9 cellular contexts compared by ENCODE assay signal in genomic region chr9:137052998-137053943, GRCh38. TPM values are rescaled to one million over a fixed set of nuclear protein-coding genes. Genes with fewer than 3 reads are reported as not detected.
A peak's percentile ranks its signal among the peaks of the same experiment; 100 is the strongest.
DNase-seq lines count a peak whose midpoint lies in the region; ATAC-seq and TF ChIP-seq lines count a peak whose summit lies in the region.
"Had no signal": no experiment of that assay in that cellular context is flagged by ENCODE, and none has a peak within 500 bp of the region (broad histone marks: within the 10 kb centered on the region; RNA-seq: fewer than 3 reads in every experiment).

No MANE protein-coding gene starts in this region.

- no peaks in the 10 kb centered on the region for H3K9me3 Mint-ChIP-seq in activated naive CD4-positive, alpha-beta T cell treated with anti-CD3 and anti-CD28 coated beads, Interleukin-2, amount 50 U/mL, for 72 hours

- H3K27ac ChIP-seq in PC-9, result no peak overlapping the region
- H3K27ac ChIP-seq in esophagus squamous epithelium, result peak overlapping the region in 2 of 4 donors; percentile 17 to 58
- H3K27ac ChIP-seq in neuronal stem cell (replicated peaks; ENCODE audit: low read length), result no peak overlapping the region
- H3K27ac ChIP-seq in osteoblast (ENCODE audit: low read depth, low read length), result no peak overlapping the region

- H3K23ac ChIP-seq in neuronal stem cell (ENCODE audit: low read depth, low read length, poor library complexity), result peak overlapping the region; percentile 89

- H2AFZ ChIP-seq in PC-9 (no peak overlapping the region; the same call in 1 of the 2 replicates), neuronal stem cell (ENCODE audit: low read length) (peak overlapping the region; percentile 17), osteoblast (ENCODE audit: low read length) (no peak overlapping the region)

- H2BK15ac ChIP-seq in neuronal stem cell (ENCODE audit: low read length), result no peak overlapping the region

- no peak for TF ChIP-seq CTCF in PC-9 (conservative IDR thresholded peaks at IDR 0.05)
- no peak for TF ChIP-seq CTCF in esophagus squamous epithelium (IDR thresholded peaks at IDR 0.05)
- no peak for TF ChIP-seq CTCF in osteoblast (IDR thresholded peaks at IDR 0.05; ENCODE audit: extremely low read depth, low read depth, low read length)

- peaks cover under 1% of the 10 kb centered on the region; the same call in 1 of the 2 replicates for H3F3A ChIP-seq in PC-9 (ENCODE audit: insufficient read depth, low read depth)

- H3K9me3 ChIP-seq in PC-9 (ENCODE audit: insufficient read depth, low read depth) (no peaks in the 10 kb centered on the region), esophagus squamous epithelium (no peaks in the 10 kb centered on the region), neuronal stem cell (replicated peaks in 1 of 2; ENCODE audit: control insufficient read depth in 2 of 2, insufficient read depth in 1 of 2, low read depth in 1 of 2, low read length in 2 of 2) (peaks cover 0 to 1% of the 10 kb centered on the region in 2 donors), osteoblast (ENCODE audit: low read depth, low read length) (no peaks in the 10 kb centered on the region)

- no peak overlapping the region for H3K9ac ChIP-seq in neuronal stem cell (ENCODE audit: low read depth, low read length, poor library complexity)

- no peaks in the 10 kb centered on the region for H3K4me1 ChIP-seq in PC-9 (replicated peaks; ENCODE audit: insufficient read depth)
- peaks cover 33 to 71% (median 41%) of the 10 kb centered on the region in 3 donors for H3K4me1 ChIP-seq in esophagus squamous epithelium
- peaks cover 8 to 13% of the 10 kb centered on the region in 2 donors for H3K4me1 ChIP-seq in neuronal stem cell (ENCODE audit: control insufficient read depth in 2 of 2, insufficient read depth in 1 of 2, low read depth in 1 of 2, low read length in 2 of 2)
- H3K4me1 ChIP-seq in osteoblast (ENCODE audit: insufficient read depth, low read length), result no peaks in the 10 kb centered on the region

- CTCF ChIA-PET in PC-9 (lab: Charles Lee), result interaction anchor here (0.7 to 0.8 kb wide), 2 partner anchors 14 to 172 kb away, joined by 3 read pairs; partner anchors contain the start of gene CYSRT1

- peak; percentile 69 for DNase-seq in COLO668 (lab: John Stamatoyannopoulos, UW; ENCODE audit: unreplicated experiment)
- peak in 1 of 2 experiments; percentile 13 for DNase-seq in PC-9
- DNase-seq in esophagus squamous epithelium (lab: John Stamatoyannopoulos, UW), result no peak
- DNase-seq in neuronal stem cell (ENCODE audit: low spot score), result no peak
- DNase-seq in osteoblast (ENCODE audit: insufficient read length, low spot score, missing footprints), result no peak
- DNase-seq in NK-92 (lab: John Stamatoyannopoulos, UW; ENCODE audit: unreplicated experiment), result no peak
- DNase-seq in activated naive CD4-positive, alpha-beta T cell treated with anti-CD3 and anti-CD28 coated beads, Interleukin-2, amount 50 U/mL, for 72 hours (ENCODE audit: low spot score in 2 of 2), result no peak

- peak overlapping the region; percentile 9 for H4K8ac ChIP-seq in neuronal stem cell (ENCODE audit: low read depth, low read length)

- no peak for ATAC-seq in activated naive CD4-positive, alpha-beta T cell treated with anti-CD3 and anti-CD28 coated beads, Interleukin-2, amount 50 U/mL, for 72 hours
- no peak for ATAC-seq in HG03039 (IDR thresholded peaks at IDR 0.05; ENCODE audit: unreplicated experiment)

- BruUV-seq in PC-9 (replicated peaks; lab: Mats Ljungman, UMichigan), result no TSS peak

- peak overlapping the region; percentile 80 for H3K18ac ChIP-seq in neuronal stem cell (ENCODE audit: low read length)

- no peak for TF ChIP-seq POLR2A in esophagus squamous epithelium (IDR thresholded peaks at IDR 0.05)

- no peak overlapping the region for H3K4ac ChIP-seq in neuronal stem cell (ENCODE audit: low read length)

- POLR2A ChIA-PET in PC-9 (lab: Charles Lee; ENCODE audit: unreplicated experiment), result interaction anchor here (0.7 kb wide), 1 partner anchor 371 kb away, joined by 3 read pairs; no protein-coding TSS in a partner anchor

- H3K36me3 Mint-ChIP-seq in activated naive CD4-positive, alpha-beta T cell treated with anti-CD3 and anti-CD28 coated beads, Interleukin-2, amount 50 U/mL, for 72 hours, result no peaks in the 10 kb centered on the region

- no peaks in the 10 kb centered on the region for H3K9me2 ChIP-seq in PC-9 (ENCODE audit: insufficient read depth)

- H3K4me2 ChIP-seq in PC-9 (peak overlapping the region; percentile 84), neuronal stem cell (ENCODE audit: insufficient read depth, low read length, poor library complexity, severe bottlenecking) (peak overlapping the region; percentile 57), osteoblast (ENCODE audit: insufficient read depth, low read length) (no peak overlapping the region)

- peak overlapping the region; percentile 56 for H2BK120ac ChIP-seq in neuronal stem cell (ENCODE audit: low read depth, low read length)

- no peaks in the 10 kb centered on the region for H4K20me1 ChIP-seq in PC-9 (ENCODE audit: insufficient read depth)
- H4K20me1 ChIP-seq in osteoblast (ENCODE audit: insufficient read depth, low read length), result peaks cover 5% of the 10 kb centered on the region

- H3K79me1 ChIP-seq in neuronal stem cell (ENCODE audit: low read depth, low read length), result no peaks in the 10 kb centered on the region

- H4K91ac ChIP-seq in neuronal stem cell (ENCODE audit: low read depth, low read length, poor library complexity), result no peak overlapping the region

- H3K79me2 ChIP-seq in PC-9 (ENCODE audit: low read depth) (no peaks in the 10 kb centered on the region), osteoblast (ENCODE audit: insufficient read depth, low read length) (no peaks in the 10 kb centered on the region)

- peak overlapping the region; percentile 71 for H3K14ac ChIP-seq in neuronal stem cell (ENCODE audit: low read length)

- H3K27me3 ChIP-seq in PC-9 (ENCODE audit: insufficient read depth, low read depth) (peaks cover 6% of the 10 kb centered on the region), esophagus squamous epithelium (peaks cover 0 to 75% (median 14%) of the 10 kb centered on the region in 4 donors), neuronal stem cell (ENCODE audit: control insufficient read depth in 3 of 3, insufficient read depth in 3 of 3, low read depth in 1 of 3, low read length in 3 of 3) (peaks cover 23 to 90% (median 74%) of the 10 kb centered on the region in 3 experiments), osteoblast (ENCODE audit: insufficient read depth, low read length) (peaks cover 54% of the 10 kb centered on the region)

- H3K36me3 ChIP-seq in PC-9 (ENCODE audit: low read depth), result no peaks in the 10 kb centered on the region
- no peaks in the 10 kb centered on the region for H3K36me3 ChIP-seq in esophagus squamous epithelium
- no peaks in the 10 kb centered on the region for H3K36me3 ChIP-seq in neuronal stem cell (replicated peaks in 1 of 2; ENCODE audit: control insufficient read depth in 2 of 2, insufficient read depth in 2 of 2, low read length in 2 of 2)
- H3K36me3 ChIP-seq in osteoblast (ENCODE audit: insufficient read depth, low read length), result no peaks in the 10 kb centered on the region

- peak overlapping the region; percentile 53 for H2BK5ac ChIP-seq in neuronal stem cell (ENCODE audit: low read length)

- WGBS in esophagus squamous epithelium, 2 donors, result 72% methylated on average over 8 of the region's 71 CpGs; no CpG with 5 or more reads in 1 of the 2 donors
- WGBS in neuronal stem cell (ENCODE audit: extremely low coverage in 2 of 2, insufficient read length in 2 of 2, insufficient replicate concordance in 1 of 2), 2 donors, result no CpG with 5 or more reads among the region's 71 CpGs

- intact Hi-C loops in PC-9 (cut with micrococcal nuclease; ENCODE audit: unreplicated experiment), result no loop called here
- intact Hi-C loops in esophagus squamous epithelium (cut with DNase I), result no loop called here

- peak overlapping the region; percentile 56 for H2AK5ac ChIP-seq in neuronal stem cell (ENCODE audit: low read depth, low read length)

- H2BK12ac ChIP-seq in neuronal stem cell (ENCODE audit: low read length), result no peak overlapping the region

- H3K4me3 ChIP-seq in PC-9, result peak overlapping the region; percentile 62; the same call in 1 of the 2 replicates
- H3K4me3 ChIP-seq in esophagus squamous epithelium, result peak overlapping the region; percentile 41 to 70 (median 51)
- H3K4me3 ChIP-seq in neuronal stem cell (ENCODE audit: low read length in 2 of 2), result peak overlapping the region in 1 of 2 donors; percentile 67
- no peak overlapping the region for H3K4me3 ChIP-seq in osteoblast (ENCODE audit: insufficient read depth, low read length)

- no peak overlapping the region for H3K27ac Mint-ChIP-seq in activated naive CD4-positive, alpha-beta T cell treated with anti-CD3 and anti-CD28 coated beads, Interleukin-2, amount 50 U/mL, for 72 hours

RNA-seq across cellular contexts. Expression of gene ENTPD2, which starts 0.6 kb away (rescaled TPM):
- total RNA-seq in PC-9 (2021), result 9.0 and 14.1 TPM in 2 replicates
- 1 to 10 TPM in 2 of 4 donors, under 1 TPM in 2; 0.47 to 1.3 (median 0.86) TPM for total RNA-seq in esophagus squamous epithelium
- polyA plus RNA-seq in neuronal stem cell (2013, experiment 1 of 2), result 0.01 TPM
- polyA plus RNA-seq in neuronal stem cell (2013, experiment 2 of 2), result not detected
- total RNA-seq in osteoblast, result not detected in 2 replicates
- total RNA-seq in activated naive CD4-positive, alpha-beta T cell treated with anti-CD3 and anti-CD28 coated beads, Interleukin-2, amount 50 U/mL, for 72 hours, result under 1 TPM in 1 of 2 donors, not detected in 1; 0.27 TPM
- total RNA-seq: mononuclear cell had no signal

RNA-seq across cellular contexts. Expression of gene NPDC1, which starts 7.3 kb away (rescaled TPM):
- total RNA-seq in PC-9 (2021) (89.8 and 137 TPM in 2 replicates), esophagus squamous epithelium (10 to 100 TPM; 11.9 to 45.2 (median 20.3) TPM), osteoblast (10.0 and 10.1 TPM in 2 replicates)
- polyA plus RNA-seq in neuronal stem cell (2013, experiment 1 of 2), result 41.2 TPM
- 37.6 TPM for polyA plus RNA-seq in neuronal stem cell (2013, experiment 2 of 2)
- 10 to 100 TPM; 29.4 to 34.2 TPM for total RNA-seq in activated naive CD4-positive, alpha-beta T cell treated with anti-CD3 and anti-CD28 coated beads, Interleukin-2, amount 50 U/mL, for 72 hours

RNA-seq across cellular contexts. Expression of gene SAPCD2, which starts 17.1 kb away (rescaled TPM):
- 46.9 and 50.3 TPM in 2 replicates for total RNA-seq in PC-9 (2021)
- total RNA-seq in esophagus squamous epithelium, result 10 to 100 TPM in 3 of 4 donors, 1 to 10 TPM in 1; 8.2 to 21.2 (median 14.7) TPM
- polyA plus RNA-seq in neuronal stem cell (2013, experiment 1 of 2), result 15.6 TPM
- 16.0 TPM for polyA plus RNA-seq in neuronal stem cell (2013, experiment 2 of 2)
- 0.88 and 1.1 TPM in 2 replicates for total RNA-seq in osteoblast
- 10 to 100 TPM in 1 of 2 donors, 1 to 10 TPM in 1; 3.5 to 13.3 TPM for total RNA-seq in activated naive CD4-positive, alpha-beta T cell treated with anti-CD3 and anti-CD28 coated beads, Interleukin-2, amount 50 U/mL, for 72 hours

RNA-seq across cellular contexts. Expression of gene FUT7, which starts 21.4 kb away (rescaled TPM):
- total RNA-seq in PC-9 (2021) (not detected in 2 replicates), esophagus squamous epithelium (under 1 TPM in 3 of 4 donors, not detected in 1; 0.13 to 0.38 (median 0.21) TPM), osteoblast (not detected in 2 replicates)
- not detected for polyA plus RNA-seq in neuronal stem cell (2013, experiment 1 of 2)
- polyA plus RNA-seq in neuronal stem cell (2013, experiment 2 of 2), result not detected
- total RNA-seq in activated naive CD4-positive, alpha-beta T cell treated with anti-CD3 and anti-CD28 coated beads, Interleukin-2, amount 50 U/mL, for 72 hours, result 1 to 10 TPM; 1.4 to 1.6 TPM

RNA-seq across cellular contexts. Expression of gene UAP1L1, which starts 24.0 kb away (rescaled TPM):
- 9.9 and 14.7 TPM in 2 replicates for total RNA-seq in PC-9 (2021)
- 1 to 10 TPM; 2.2 to 4.7 (median 3.7) TPM for total RNA-seq in esophagus squamous epithelium
- polyA plus RNA-seq in neuronal stem cell (2013, experiment 1 of 2), result 0.17 TPM
- 0.19 TPM for polyA plus RNA-seq in neuronal stem cell (2013, experiment 2 of 2)
- 35.9 and 36.9 TPM in 2 replicates for total RNA-seq in osteoblast
- 10 to 100 TPM in 1 of 2 donors, 1 to 10 TPM in 1; 7.5 to 28.2 TPM for total RNA-seq in activated naive CD4-positive, alpha-beta T cell treated with anti-CD3 and anti-CD28 coated beads, Interleukin-2, amount 50 U/mL, for 72 hours
